Comparison of ENCODE assay signal across 20 cellular contexts in the genomic region with DNA sequence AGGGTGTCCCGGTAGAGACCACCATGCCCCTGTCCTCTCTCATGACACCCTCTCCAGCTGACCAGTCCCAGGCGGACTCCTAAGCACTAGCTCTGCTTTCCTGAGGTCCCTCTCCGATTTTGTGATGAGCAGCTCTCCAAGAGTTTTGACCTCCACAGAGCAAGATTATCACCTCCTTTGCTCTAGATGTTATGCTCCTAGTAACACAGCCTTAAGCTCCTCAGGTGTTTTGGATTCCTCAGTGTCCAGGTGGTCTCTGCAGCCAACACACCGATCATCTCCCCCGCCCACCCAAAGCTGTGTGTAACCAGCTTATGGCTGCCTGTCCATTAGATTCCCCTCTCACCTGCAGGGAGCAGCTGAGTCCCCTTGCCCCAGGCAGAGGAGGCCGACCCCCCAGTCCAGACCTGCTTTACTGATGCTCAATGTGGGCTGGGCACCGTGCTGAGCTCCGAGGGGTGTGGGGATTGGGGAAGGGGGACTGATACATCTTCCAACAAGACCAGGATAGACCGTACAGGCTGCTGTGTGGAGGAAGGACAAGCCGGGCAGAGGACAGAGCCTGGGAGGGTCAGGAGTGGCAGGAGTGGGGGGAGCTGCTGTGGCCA. TPM values are rescaled to one million over a fixed set of nuclear protein-coding genes. Genes with fewer than 3 reads are reported as not detected.
"Had no signal": no experiment of that assay in that cellular context is flagged by ENCODE, and none has a peak within 500 bp of the region (broad histone marks: within the 10 kb centered on the region; RNA-seq: fewer than 3 reads in every experiment).

No MANE protein-coding gene starts in this region.

- H3K4me1 Mint-ChIP-seq: immature natural killer cell had no signal

- DNase-seq: effector memory CD8-positive, alpha-beta T cell; esophagus squamous epithelium; foreskin fibroblast; glutamatergic neuron; immature natural killer cell; left colon; left ventricle myocardium superior; mesendoderm; naive thymus-derived CD4-positive, alpha-beta T cell; spleen; stimulated activated CD4-positive, alpha-beta T cell treated with anti-CD3 and anti-CD28 coated beads, Interleukin-2, amount 100 ng/mL, for 24 hours; stimulated activated CD4-positive, alpha-beta T cell treated with anti-CD3 and anti-CD28 coated beads, Interleukin-4, amount 100 ng/mL, for 4 hours; stimulated activated naive CD8-positive, alpha-beta T cell treated with anti-CD3 and anti-CD28 coated beads, Interleukin-15, Interleukin-2, amounts not matched to agents 100 U/mL and 50 U/mL, for 24 hours; thyroid gland; upper lobe of left lung; uterus had no signal

- H3K9me3 Mint-ChIP-seq: effector memory CD8-positive, alpha-beta T cell; immature natural killer cell had no signal

- H3K4me3 Mint-ChIP-seq: effector memory CD8-positive, alpha-beta T cell; immature natural killer cell; naive thymus-derived CD4-positive, alpha-beta T cell had no signal

- FAIRE-seq: keratinocyte had no signal

- H3K27ac Mint-ChIP-seq: effector memory CD8-positive, alpha-beta T cell; immature natural killer cell; naive thymus-derived CD4-positive, alpha-beta T cell had no signal

- ATAC-seq: effector memory CD8-positive, alpha-beta T cell; gastroesophageal sphincter; left colon; left ventricle myocardium superior; naive thymus-derived CD4-positive, alpha-beta T cell; sciatic nerve; stimulated activated naive CD8-positive, alpha-beta T cell treated with anti-CD3 and anti-CD28 coated beads, Interleukin-15, Interleukin-2, amounts not matched to agents 100 U/mL and 50 U/mL, for 24 hours had no signal

- H3K36me3 Mint-ChIP-seq: immature natural killer cell; naive thymus-derived CD4-positive, alpha-beta T cell had no signal

RNA-seq across cellular contexts. Expression of a gene that starts 2.3 kb away (rescaled TPM):
- total RNA-seq: pulmonary artery endothelial cell had no signal
